8 cellular contexts compared by ENCODE assay signal in genomic region chr17:65055708-65056638, GRCh38. TPM values are rescaled to one million over a fixed set of nuclear protein-coding genes. Genes with fewer than 3 reads are reported as not detected.
DNase-seq lines count a peak whose midpoint lies in the region; ATAC-seq and TF ChIP-seq lines count a peak whose summit lies in the region.

No MANE protein-coding gene starts in this region.

- H3K27ac ChIP-seq in AG04450 (ENCODE audit: low read depth, low read length) (peak overlapping the region; percentile 91), adipose tissue (ENCODE audit: low read depth, low read length) (peak overlapping the region; percentile 97), left ventricle myocardium inferior (replicated peaks) (peak overlapping the region; percentile 99), aorta (ENCODE audit: low read depth in 1 of 2, low read length in 2 of 2) (peak overlapping the region; percentile 23 to 99)

- H3K4me1 ChIP-seq in left ventricle myocardium inferior (peaks cover 73% of the 10 kb centered on the region), aorta (ENCODE audit: control insufficient read depth in 1 of 2, insufficient read depth in 2 of 2, low read length in 2 of 2) (peaks cover 2 to 4% of the 10 kb centered on the region in 2 donors)

- CTCF ChIA-PET in AG04450 (lab: Charles Lee): interaction anchor here (0.6 to 1.3 kb wide), 5 partner anchors 8 to 125 kb away, joined by 3 to 7 read pairs (median 3); no protein-coding TSS in a partner anchor

- ATAC-seq in HG03108 (IDR thresholded peaks at IDR 0.05; ENCODE audit: unreplicated experiment) (peak; percentile 1), aorta (ENCODE audit: low FRiP score) (peak; percentile 80)

- peaks cover 2% of the 10 kb centered on the region; the same call in 1 of the 2 replicates for H3K9me3 ChIP-seq in AG04450 (ENCODE audit: control insufficient read depth, insufficient read depth, low read length)
- H3K9me3 ChIP-seq in left ventricle myocardium inferior (replicated peaks): no peaks in the 10 kb centered on the region
- no peaks in the 10 kb centered on the region for H3K9me3 ChIP-seq in aorta (ENCODE audit: control insufficient read depth, low read length)

- no peak for DNase-seq in AG04450 (ENCODE audit: low read depth, low spot score)
- DNase-seq in SK-N-DZ (ENCODE audit: low spot score): peak; percentile 30
- DNase-seq in left ventricle myocardium inferior: peak; percentile 63
- DNase-seq in pons (ENCODE audit: low spot score): peak; percentile 86
- peak; percentile 84 to 86 for DNase-seq in aorta

- POLR2A ChIA-PET in AG04450 (lab: Yijun Ruan, JAX): interaction anchor here (0.6 to 1.5 kb wide), 10 partner anchors 9 to 1439 kb away, joined by 3 to 7 read pairs (median 4); partner anchors contain the start of gene MAP3K3

- 0% methylated on average over 80 to 87 of the region's 89 CpGs for WGBS in adipose tissue, 3 donors
- WGBS in aorta, 2 donors: 1% methylated on average over 70 to 89 of the region's 89 CpGs

- H3K27me3 ChIP-seq in AG04450 (ENCODE audit: control insufficient read depth, insufficient read depth, low read length) (no peaks in the 10 kb centered on the region), left ventricle myocardium inferior (ENCODE audit: low read depth) (no peaks in the 10 kb centered on the region), aorta (ENCODE audit: control insufficient read depth in 1 of 2, insufficient read depth in 2 of 2, low read length in 1 of 2) (no peaks in the 10 kb centered on the region)

- TF ChIP-seq CTCF in AG04450 (IDR thresholded peaks at IDR 0.05; ENCODE audit: low read depth, low read length) (no peak), left ventricle myocardium inferior (IDR thresholded peaks at IDR 0.05; ENCODE audit: borderline replicate concordance) (no peak)

- intact Hi-C loops in left ventricle myocardium inferior (cut with micrococcal nuclease) (no loop called here), aorta (cut with DNase I) (loop anchor here (5.0 kb wide), 2 partner anchors 46 to 79 kb away; no protein-coding TSS in a partner anchor)

- H3K36me3 ChIP-seq in left ventricle myocardium inferior (peaks cover 24% of the 10 kb centered on the region), aorta (ENCODE audit: control insufficient read depth in 1 of 2, insufficient read depth in 2 of 2, low read length in 1 of 2) (no peaks in the 10 kb centered on the region)

- peak; percentile 65 for TF ChIP-seq POLR2A in GM18526 (IDR thresholded peaks at IDR 0.05; ENCODE audit: extremely low read depth, insufficient read length)

- H3K4me3 ChIP-seq in AG04450 (ENCODE audit: low read depth, low read length) (peak overlapping the region; percentile 88), left ventricle myocardium inferior (peak overlapping the region; percentile 79), aorta (ENCODE audit: low read length in 2 of 2) (peak overlapping the region; percentile 75 to 96)

RNA-seq across cellular contexts. Expression of gene GNA13, which starts 0.6 kb away (rescaled TPM):
- polyA plus RNA-seq in AG04450 (2011; rRNA removed) (38.7 and 56.4 TPM in 2 replicates), adipose tissue (10 to 100 TPM in 2 of 3 donors, 1 to 10 TPM in 1; 8.3 to 29.6 (median 15.0) TPM), aorta (10 to 100 TPM; 13.6 to 26.5 TPM)
- polyA minus RNA-seq in AG04450 (2011; rRNA and poly(A)+ RNA removed): 32.5 and 56.7 TPM in 2 replicates
- polyA plus RNA-seq in SK-N-DZ (2014; cell fraction: cytosol; rRNA removed): 48.0 and 50.7 TPM in 2 replicates
- polyA plus RNA-seq in SK-N-DZ (2014; cell fraction: nucleus; rRNA removed): 21.3 and 23.7 TPM in 2 replicates
- total RNA-seq in left ventricle myocardium inferior (19.7 TPM), aorta (10 to 100 TPM; 42.2 to 45.5 TPM)
